ENCODE assay signal across 27 cellular contexts in genomic region chr16:89452241-89452640, GRCh38. TPM values are rescaled to one million over a fixed set of nuclear protein-coding genes. Genes with fewer than 3 reads are reported as not detected.
DNase-seq lines count a peak whose midpoint lies in the region; ATAC-seq and TF ChIP-seq lines count a peak whose summit lies in the region.
"Had no signal": no experiment of that assay in that cellular context is flagged by ENCODE, and none has a peak within 500 bp of the region (broad histone marks: within the 10 kb centered on the region; RNA-seq: fewer than 3 reads in every experiment).

No MANE protein-coding gene starts in this region.

- peaks cover 80% of the 10 kb centered on the region for H3K4me1 Mint-ChIP-seq in activated CD4-positive, alpha-beta memory T cell treated with anti-CD3 and anti-CD28 coated beads, Interleukin-2, amount 10 ng/mL, durations not matched to agents 7 days and 5 days
- peaks cover 80% of the 10 kb centered on the region for H3K4me1 Mint-ChIP-seq in activated CD4-positive, alpha-beta memory T cell treated with anti-CD3 and anti-CD28 coated beads for 36 hours (ENCODE audit: low read depth)
- H3K4me1 Mint-ChIP-seq in T-helper 2 cell treated with Interferon-gamma antibody and Interleukin-4, amounts not matched to agents 5 μg/mL and 100 μg/mL, for 36 hours (ENCODE audit: low read depth): peaks cover 60% of the 10 kb centered on the region
- peaks cover 58 to 77% of the 10 kb centered on the region in 2 donors for H3K4me1 Mint-ChIP-seq in natural killer cell
- peaks cover 48% of the 10 kb centered on the region for H3K4me1 Mint-ChIP-seq in endothelial cell (ENCODE audit: unreplicated experiment)

- CTCF ChIA-PET in activated CD4-positive, alpha-beta memory T cell treated with anti-CD3 and anti-CD28 coated beads, Interleukin-2, amount 10 ng/mL, durations not matched to agents 7 days and 5 days (lab: Charles Lee): no interaction called here
- CTCF ChIA-PET in activated CD4-positive, alpha-beta memory T cell treated with anti-CD3 and anti-CD28 coated beads for 36 hours (lab: Charles Lee): no interaction called here

- no peak for TF ChIP-seq CTCF in natural killer cell (IDR thresholded peaks at IDR 0.05)
- TF ChIP-seq CTCF in endothelial cell (IDR thresholded peaks at IDR 0.05; ENCODE audit: unreplicated experiment): no peak

- peak; percentile 41 for DNase-seq in activated CD4-positive, alpha-beta memory T cell treated with anti-CD3 and anti-CD28 coated beads, Interleukin-2, amount 10 ng/mL, durations not matched to agents 7 days and 5 days
- DNase-seq in activated CD4-positive, alpha-beta memory T cell treated with anti-CD3 and anti-CD28 coated beads for 36 hours: no peak
- no peak for DNase-seq in T-helper 2 cell treated with Interferon-gamma antibody and Interleukin-4, amounts not matched to agents 5 μg/mL and 100 μg/mL, for 36 hours (ENCODE audit: low spot score)
- DNase-seq in natural killer cell: no peak
- no peak for DNase-seq in endothelial cell (ENCODE audit: low spot score)
- no peak for DNase-seq in NCI-H2107 (lab: John Stamatoyannopoulos, UW)
- DNase-seq: activated naive CD4-positive, alpha-beta T cell; activated T-cell treated with anti-CD3 and anti-CD28 coated beads, Interleukin-2, amount 50 U/mL, for 72 hours; caudate nucleus; DMS153; foreskin fibroblast; H9; kidney; left ventricle myocardium superior; mesendoderm; NCI-H1436 treated with DMSO at 0.1 percent for 48 hours; NCI-H446 treated with DMSO at 0.1 percent for 48 hours; NCI-H82; SK-N-SH; stimulated activated CD8-positive, alpha-beta memory T cell treated with anti-CD3 and anti-CD28 coated beads, Interleukin-4, amount 100 ng/mL, for 48 hours; stimulated activated naive CD8-positive, alpha-beta T cell treated with anti-CD3 and anti-CD28 coated beads, Interleukin-15, amount 100 ng/mL, for 72 hours; uterus had no signal

- POLR2A ChIA-PET in activated CD4-positive, alpha-beta memory T cell treated with anti-CD3 and anti-CD28 coated beads, Interleukin-2, amount 10 ng/mL, durations not matched to agents 7 days and 5 days (lab: Charles Lee): interaction anchor here (0.6 to 1.6 kb wide), 6 partner anchors 11 to 138 kb away, joined by 3 to 6 read pairs (median 4); no protein-coding TSS in a partner anchor
- POLR2A ChIA-PET in activated CD4-positive, alpha-beta memory T cell treated with anti-CD3 and anti-CD28 coated beads for 36 hours (lab: Charles Lee): interaction anchor here (1.0 kb wide), 1 partner anchor 128 kb away, joined by 3 read pairs; no protein-coding TSS in a partner anchor

- intact Hi-C loops in activated CD4-positive, alpha-beta memory T cell treated with anti-CD3 and anti-CD28 coated beads for 36 hours (cut with micrococcal nuclease): no loop called here
- intact Hi-C loops in natural killer cell (cut with micrococcal nuclease): loop anchor here (2.0 kb wide), 2 partner anchors 17 to 33 kb away; no protein-coding TSS in a partner anchor

- ATAC-seq in GM18498 (IDR thresholded peaks at IDR 0.05; ENCODE audit: unreplicated experiment) (peak; percentile 61), natural killer cell (peak; percentile 55 to 77 (median 72)), HG02588 (IDR thresholded peaks at IDR 0.05; ENCODE audit: unreplicated experiment) (no peak)
- ATAC-seq: esophagus mucosa; left ventricle myocardium superior; right cardiac atrium; stimulated activated naive CD8-positive, alpha-beta T cell treated with anti-CD3 and anti-CD28 coated beads, Interleukin-15, amount 100 ng/mL, for 72 hours had no signal

- H3K9me3 Mint-ChIP-seq in activated CD4-positive, alpha-beta memory T cell treated with anti-CD3 and anti-CD28 coated beads, Interleukin-2, amount 10 ng/mL, durations not matched to agents 7 days and 5 days: no peaks in the 10 kb centered on the region
- no peaks in the 10 kb centered on the region for H3K9me3 Mint-ChIP-seq in activated CD4-positive, alpha-beta memory T cell treated with anti-CD3 and anti-CD28 coated beads for 36 hours
- H3K9me3 Mint-ChIP-seq in T-helper 2 cell treated with Interferon-gamma antibody and Interleukin-4, amounts not matched to agents 5 μg/mL and 100 μg/mL, for 36 hours: no peaks in the 10 kb centered on the region
- H3K9me3 Mint-ChIP-seq in natural killer cell: no peaks in the 10 kb centered on the region
- no peaks in the 10 kb centered on the region for H3K9me3 Mint-ChIP-seq in endothelial cell (ENCODE audit: unreplicated experiment)
- H3K9me3 Mint-ChIP-seq: activated T-cell treated with anti-CD3 and anti-CD28 coated beads, Interleukin-2, amount 50 U/mL, for 72 hours; H9; stimulated activated naive CD8-positive, alpha-beta T cell treated with anti-CD3 and anti-CD28 coated beads, Interleukin-15, amount 100 ng/mL, for 72 hours; T-helper 1 cell treated with Interleukin-12 subunit alpha and Interleukin-12 subunit beta and Interleukin-4 antibody, amounts not matched to agents 30 μg/mL and 1 μg/mL, for 36 hours had no signal

- peak overlapping the region; percentile 73 for H3K27ac Mint-ChIP-seq in activated CD4-positive, alpha-beta memory T cell treated with anti-CD3 and anti-CD28 coated beads, Interleukin-2, amount 10 ng/mL, durations not matched to agents 7 days and 5 days
- H3K27ac Mint-ChIP-seq in activated CD4-positive, alpha-beta memory T cell treated with anti-CD3 and anti-CD28 coated beads for 36 hours: no peak overlapping the region
- peak overlapping the region; percentile 55 for H3K27ac Mint-ChIP-seq in T-helper 2 cell treated with Interferon-gamma antibody and Interleukin-4, amounts not matched to agents 5 μg/mL and 100 μg/mL, for 36 hours
- H3K27ac Mint-ChIP-seq in natural killer cell (peak overlapping the region in 1 of 2 donors; percentile 8), endothelial cell (ENCODE audit: unreplicated experiment) (no peak overlapping the region)
- H3K27ac Mint-ChIP-seq: activated T-cell treated with anti-CD3 and anti-CD28 coated beads, Interleukin-2, amount 50 U/mL, for 72 hours; T-helper 1 cell treated with Interleukin-12 subunit alpha and Interleukin-12 subunit beta and Interleukin-4 antibody, amounts not matched to agents 30 μg/mL and 1 μg/mL, for 36 hours had no signal

- H3K36me3 Mint-ChIP-seq in activated CD4-positive, alpha-beta memory T cell treated with anti-CD3 and anti-CD28 coated beads, Interleukin-2, amount 10 ng/mL, durations not matched to agents 7 days and 5 days (ENCODE audit: low read depth): peaks cover 12% of the 10 kb centered on the region
- peaks cover 3% of the 10 kb centered on the region for H3K36me3 Mint-ChIP-seq in activated CD4-positive, alpha-beta memory T cell treated with anti-CD3 and anti-CD28 coated beads for 36 hours
- peaks cover 9% of the 10 kb centered on the region for H3K36me3 Mint-ChIP-seq in T-helper 2 cell treated with Interferon-gamma antibody and Interleukin-4, amounts not matched to agents 5 μg/mL and 100 μg/mL, for 36 hours (ENCODE audit: low read depth)
- H3K36me3 Mint-ChIP-seq in natural killer cell: no peaks in the 10 kb centered on the region
- H3K36me3 Mint-ChIP-seq in endothelial cell (ENCODE audit: low read depth, unreplicated experiment): peaks cover 4% of the 10 kb centered on the region

- no peak overlapping the region for H3K4me3 Mint-ChIP-seq in activated CD4-positive, alpha-beta memory T cell treated with anti-CD3 and anti-CD28 coated beads, Interleukin-2, amount 10 ng/mL, durations not matched to agents 7 days and 5 days
- no peak overlapping the region for H3K4me3 Mint-ChIP-seq in activated CD4-positive, alpha-beta memory T cell treated with anti-CD3 and anti-CD28 coated beads for 36 hours
- no peak overlapping the region for H3K4me3 Mint-ChIP-seq in T-helper 2 cell treated with Interferon-gamma antibody and Interleukin-4, amounts not matched to agents 5 μg/mL and 100 μg/mL, for 36 hours
- H3K4me3 Mint-ChIP-seq in natural killer cell: peak overlapping the region; percentile 59
- no peak overlapping the region for H3K4me3 Mint-ChIP-seq in endothelial cell (ENCODE audit: unreplicated experiment)
- H3K4me3 Mint-ChIP-seq: H9; T-helper 1 cell treated with Interleukin-12 subunit alpha and Interleukin-12 subunit beta and Interleukin-4 antibody, amounts not matched to agents 30 μg/mL and 1 μg/mL, for 36 hours had no signal

- no peaks in the 10 kb centered on the region for H3K27me3 Mint-ChIP-seq in activated CD4-positive, alpha-beta memory T cell treated with anti-CD3 and anti-CD28 coated beads, Interleukin-2, amount 10 ng/mL, durations not matched to agents 7 days and 5 days
- H3K27me3 Mint-ChIP-seq in activated CD4-positive, alpha-beta memory T cell treated with anti-CD3 and anti-CD28 coated beads for 36 hours: no peaks in the 10 kb centered on the region
- no peaks in the 10 kb centered on the region for H3K27me3 Mint-ChIP-seq in T-helper 2 cell treated with Interferon-gamma antibody and Interleukin-4, amounts not matched to agents 5 μg/mL and 100 μg/mL, for 36 hours (ENCODE audit: low read depth)
- H3K27me3 Mint-ChIP-seq in natural killer cell (ENCODE audit: low read depth in 2 of 2) (no peaks in the 10 kb centered on the region), endothelial cell (ENCODE audit: unreplicated experiment) (peaks cover 15% of the 10 kb centered on the region)
- H3K27me3 Mint-ChIP-seq: stimulated activated naive CD8-positive, alpha-beta T cell treated with anti-CD3 and anti-CD28 coated beads, Interleukin-15, amount 100 ng/mL, for 72 hours had no signal

RNA-seq across cellular contexts. Expression of gene ANKRD11, which starts 38.1 kb away (rescaled TPM):
- total RNA-seq in activated CD4-positive, alpha-beta memory T cell treated with anti-CD3 and anti-CD28 coated beads, Interleukin-2, amount 10 ng/mL, durations not matched to agents 7 days and 5 days: 100 to 1,000 TPM; 199 to 208 TPM
- 100 to 1,000 TPM; 126 to 133 TPM for total RNA-seq in activated CD4-positive, alpha-beta memory T cell treated with anti-CD3 and anti-CD28 coated beads for 36 hours
- total RNA-seq in natural killer cell (100 to 1,000 TPM; 230 to 299 (median 287) TPM), endothelial cell (ENCODE audit: unreplicated experiment) (165 TPM)

RNA-seq across cellular contexts. Expression of gene SPG7, which starts 56.0 kb away (rescaled TPM):
- 10 to 100 TPM; 73.9 to 77.9 TPM for total RNA-seq in activated CD4-positive, alpha-beta memory T cell treated with anti-CD3 and anti-CD28 coated beads, Interleukin-2, amount 10 ng/mL, durations not matched to agents 7 days and 5 days
- total RNA-seq in activated CD4-positive, alpha-beta memory T cell treated with anti-CD3 and anti-CD28 coated beads for 36 hours: 10 to 100 TPM; 67.9 to 70.4 TPM
- 100 to 1,000 TPM; 142 to 195 (median 180) TPM for total RNA-seq in natural killer cell
- 207 TPM for total RNA-seq in endothelial cell (ENCODE audit: unreplicated experiment)

Comparison
In these comparisons a context has a peak if more than half of its experiments do, and no peak if none do; other contexts are left out.
1. H3K27ac Mint-ChIP-seq: peak in activated CD4-positive, alpha-beta memory T cell treated with anti-CD3 and anti-CD28 coated beads, Interleukin-2, amount 10 ng/mL, durations not matched to agents 7 days and 5 days (single experiment) and T-helper 2 cell treated with Interferon-gamma antibody and Interleukin-4, amounts not matched to agents 5 μg/mL and 100 μg/mL, for 36 hours (single experiment); none in activated CD4-positive, alpha-beta memory T cell treated with anti-CD3 and anti-CD28 coated beads for 36 hours (single experiment) and endothelial cell (single experiment).